In the genomic region with DNA sequence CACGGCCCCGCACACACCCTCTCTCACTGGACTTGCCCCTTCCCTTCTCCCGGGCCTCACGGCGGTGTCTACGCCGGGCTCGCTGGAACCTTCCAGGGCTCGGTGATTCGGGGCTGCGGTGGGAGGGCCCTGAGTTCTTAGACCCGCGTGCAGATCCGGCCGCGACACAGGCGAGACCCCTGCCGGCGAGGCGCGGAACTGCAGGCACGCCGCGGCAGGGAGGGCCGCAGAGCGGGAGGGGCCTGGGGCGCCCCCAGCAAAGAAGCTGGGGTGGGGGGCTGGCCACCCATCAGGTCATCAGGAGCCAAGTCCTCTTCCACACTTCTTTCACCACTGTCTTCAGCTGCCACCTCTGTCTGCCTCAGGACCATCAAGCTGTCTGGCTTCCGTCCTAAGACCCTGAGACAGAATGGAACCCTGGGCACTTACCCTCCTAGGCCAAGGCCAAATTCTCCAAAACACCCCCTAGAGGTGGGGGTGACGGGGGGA, we compare ENCODE assay signal across 8 cellular contexts.
DNase-seq lines count a peak whose midpoint lies in the region; ATAC-seq and TF ChIP-seq lines count a peak whose summit lies in the region.

No MANE protein-coding gene starts in this region.

- DNase-seq in Daoy (ENCODE audit: low read depth) (peak; percentile 80), HCT116 (ENCODE audit: low read depth, low spot score) (no peak), NCI-H1930 (lab: John Stamatoyannopoulos, UW) (peak; percentile 11 to 15), cardiac fibroblast (ENCODE audit: low read depth in 2 of 2) (peak; percentile 71 to 76), kidney epithelial cell (ENCODE audit: low read depth) (no peak)
- DNase-seq in stimulated activated CD4-positive, alpha-beta T cell treated with anti-CD3 and anti-CD28 coated beads, Interleukin-2, amount 100 ng/mL, for 4 hours (ENCODE audit: low read depth), result peak; percentile 37

- H3K9ac ChIP-seq in HCT116 (ENCODE audit: low read length), result no peak overlapping the region

- TF ChIP-seq CTCF in HCT116 (IDR thresholded peaks at IDR 0.05 in 2 of 3, conservative IDR thresholded peaks at IDR 0.05 in 1 of 3; ENCODE audit: borderline replicate concordance in 1 of 3, insufficient read depth in 1 of 3, low read depth in 2 of 3, low read length in 2 of 3) (peak; percentile 87 to 97 (median 93)), cardiac fibroblast (IDR thresholded peaks at IDR 0.05; ENCODE audit: low read depth, low read length) (peak; percentile 68), kidney epithelial cell (IDR thresholded peaks at IDR 0.05; ENCODE audit: insufficient read depth, low read length, poor library complexity, severe bottlenecking) (peak; percentile 93)

- H3K9me2 ChIP-seq in HCT116 (ENCODE audit: insufficient read depth), result no peaks in the 10 kb centered on the region

- POLR2A ChIA-PET in HCT116 (lab: Charles Lee), result no interaction called here

- intact Hi-C loops in HCT116 (cut with micrococcal nuclease), result loop anchor here (1.0 to 10.0 kb wide), 4 partner anchors 104 to 435 kb away; no protein-coding TSS in a partner anchor

- no peak overlapping the region for H2AFZ ChIP-seq in HCT116 (ENCODE audit: low read depth, low read length, poor library complexity, severe bottlenecking)

- TF ChIP-seq RAD21 in HCT116 (IDR thresholded peaks at IDR 0.05; ENCODE audit: low read depth), result peak; percentile 96

- ATAC-seq in HCT116 (peak; percentile 89), HG03108 (IDR thresholded peaks at IDR 0.05; ENCODE audit: unreplicated experiment) (no peak)
- ATAC-seq in activated CD4-positive, CD25-positive, alpha-beta regulatory T cell treated with anti-CD3 and anti-CD28 coated beads, Interleukin-2, amount 50 U/mL, for 24 hours, result peak; percentile 89 to 90

- RAD21 ChIA-PET in HCT116 (lab: Charles Lee; ENCODE audit: low non-redundant PET in 1 of 2, low total read pairs in 2 of 2, uncharacterized antibody in 2 of 2, unreplicated experiment in 2 of 2), result interaction anchor here in 1 of 2 experiments (1.1 kb wide), 1 partner anchor 424 kb away, joined by 6 read pairs; no protein-coding TSS in a partner anchor

- peak overlapping the region; percentile 72 for H3K4me2 ChIP-seq in HCT116 (ENCODE audit: low read length)

- H3K27ac ChIP-seq in HCT116 (ENCODE audit: low read depth, low read length), result no peak overlapping the region

- no peaks in the 10 kb centered on the region for H3K27me3 ChIP-seq in HCT116 (ENCODE audit: insufficient read depth, low read length)
- H3K27me3 ChIP-seq in kidney epithelial cell (ENCODE audit: control insufficient read depth, insufficient read depth, low read length), result no peaks in the 10 kb centered on the region

- CTCF ChIA-PET in HCT116 (lab: Charles Lee), result interaction anchor here (0.6 to 1.4 kb wide), 6 partner anchors 9 to 435 kb away, joined by 3 to 21 read pairs (median 6); partner anchors contain the start of genes LSG1 and XXYLT1

- H3K36me3 ChIP-seq in HCT116 (ENCODE audit: control insufficient read depth in 1 of 2, insufficient read depth in 2 of 2, low read length in 2 of 2), result no peaks in the 10 kb centered on the region
- H3K36me3 ChIP-seq in kidney epithelial cell (ENCODE audit: control insufficient read depth, insufficient read depth, low read length), result no peaks in the 10 kb centered on the region

- TF ChIP-seq POLR2A in HCT116 (IDR thresholded peaks at IDR 0.05; ENCODE audit: borderline replicate concordance, extremely low read depth, insufficient read depth, insufficient read length), result no peak

- BruUV-seq in HCT116 (replicated peaks; lab: Mats Ljungman, UMichigan), result no TSS peak

- no peaks in the 10 kb centered on the region for H3K79me2 ChIP-seq in HCT116 (ENCODE audit: insufficient read depth, low read length)

- H3K4me3 ChIP-seq in HCT116 (replicated peaks in 1 of 2; ENCODE audit: low read depth in 1 of 2, low read length in 2 of 2), result peak overlapping the region in 1 of 2 experiments; percentile 25; a peak in 1 of 4 replicates
- peak overlapping the region in 1 of 2 donors; percentile 34 for H3K4me3 ChIP-seq in cardiac fibroblast (replicated peaks in 1 of 2; ENCODE audit: low read depth in 2 of 2, low read length in 2 of 2)
- no peak overlapping the region for H3K4me3 ChIP-seq in kidney epithelial cell (ENCODE audit: low read depth, low read length)

- H4K20me1 ChIP-seq in HCT116 (ENCODE audit: insufficient read depth), result no peaks in the 10 kb centered on the region

- peaks cover 10 to 38% of the 10 kb centered on the region in 2 experiments for H3K4me1 ChIP-seq in HCT116 (ENCODE audit: control insufficient read depth in 1 of 2, insufficient read depth in 2 of 2, low read length in 2 of 2)

- no peaks in the 10 kb centered on the region for H3K9me3 ChIP-seq in HCT116 (ENCODE audit: control insufficient read depth in 1 of 2, insufficient read depth in 1 of 2, low read depth in 1 of 2, low read length in 2 of 2)

TF ChIP-seq in HCT116, 20 proteins besides CTCF, POLR2A, EP300 and RAD21:
- no peak for TF ChIP-seq FOSL1 (IDR thresholded peaks at IDR 0.05; ENCODE audit: low read depth)
- no peak for TF ChIP-seq EGR1 (IDR thresholded peaks at IDR 0.05; ENCODE audit: low read depth)
- TF ChIP-seq TCF7L2 (IDR thresholded peaks at IDR 0.05; ENCODE audit: borderline replicate concordance, extremely low read depth, insufficient read depth, insufficient read length), result no peak
- TF ChIP-seq CBX3 (IDR thresholded peaks at IDR 0.05; ENCODE audit: low read depth), result no peak
- no peak for TF ChIP-seq ZNF274 (IDR thresholded peaks at IDR 0.05; ENCODE audit: low read depth, low read length)
- no peak for TF ChIP-seq CEBPB (IDR thresholded peaks at IDR 0.05; ENCODE audit: low read depth)
- TF ChIP-seq ELF1 (IDR thresholded peaks at IDR 0.05; ENCODE audit: borderline replicate concordance, low read depth), result no peak
- no peak for TF ChIP-seq SRF (IDR thresholded peaks at IDR 0.05; ENCODE audit: low read depth)
- no peak for TF ChIP-seq SP1 (IDR thresholded peaks at IDR 0.05; ENCODE audit: low read depth)
- TF ChIP-seq EZH2 (IDR thresholded peaks at IDR 0.05), result no peak
- TF ChIP-seq JUND (IDR thresholded peaks at IDR 0.05), result no peak
- TF ChIP-seq YY1 (IDR thresholded peaks at IDR 0.05; ENCODE audit: extremely low read depth, insufficient replicate concordance, low read depth, low read length), result no peak
- no peak for TF ChIP-seq POLR2AphosphoS5 (IDR thresholded peaks at IDR 0.05; ENCODE audit: low read depth, low read length)
- no peak for TF ChIP-seq MAX (IDR thresholded peaks at IDR 0.05)
- TF ChIP-seq ZFX (IDR thresholded peaks at IDR 0.05), result no peak
TF ChIP-seq in HCT116: peak in this region for 0.

Comparison
In these comparisons a context has a peak if more than half of its experiments do, and no peak if none do; other contexts are left out.
1. DNase-seq: peak in Daoy (single experiment), NCI-H1930 (2 of 2), cardiac fibroblast (2 of 2) and stimulated activated CD4-positive, alpha-beta T cell treated with anti-CD3 and anti-CD28 coated beads, Interleukin-2, amount 100 ng/mL, for 4 hours (single experiment); none in HCT116 (single experiment) and kidney epithelial cell (single experiment).
2. Peak in every context shown above with its lines, with median percentiles within 50 percentile points of each other: CTCF ChIP-seq.